Comparison of ENCODE assay signal across 1 cellular context in genomic region chr17:78272914-78273258, GRCh38.
TF ChIP-seq lines count a peak whose summit lies in the region.

No MANE protein-coding gene starts in this region.

TF ChIP-seq in GM23338, 12 proteins besides CTCF, POLR2A, EP300 and RAD21 (continued from another document):
- TF ChIP-seq ZNF462 (CRISPR knock-in tag; IDR thresholded peaks at IDR 0.05) = no peak
- no peak for TF ChIP-seq ETS1 (IDR thresholded peaks at IDR 0.05)
- no peak for TF ChIP-seq ZNF114 (CRISPR knock-in tag; IDR thresholded peaks at IDR 0.05)
- no peak for TF ChIP-seq EZH2phosphoT487 (IDR thresholded peaks at IDR 0.05; ENCODE audit: unreplicated experiment)
- TF ChIP-seq STAT1 (IDR thresholded peaks at IDR 0.05; ENCODE audit: unreplicated experiment) = no peak
- TF ChIP-seq POLR2AphosphoS5 (IDR thresholded peaks at IDR 0.05; ENCODE audit: low read depth) = no peak
TF ChIP-seq in GM23338: peak in this region for 0.
